Comparison of ENCODE assay signal across 8 cellular contexts in genomic region chr6:136290406-136291010, GRCh38. TPM values are rescaled to one million over a fixed set of nuclear protein-coding genes. Genes with fewer than 3 reads are reported as not detected.
A peak's percentile ranks its signal among the peaks of the same experiment; 100 is the strongest.
DNase-seq lines count a peak whose midpoint lies in the region; ATAC-seq and TF ChIP-seq lines count a peak whose summit lies in the region.

No MANE protein-coding gene starts in this region.

- H3K9me3 ChIP-seq in Karpas-422 (ENCODE audit: low read length) (no peaks in the 10 kb centered on the region), suprapubic skin (no peaks in the 10 kb centered on the region)

- H3K4me1 ChIP-seq in Karpas-422 (ENCODE audit: low read length) (peaks cover 40% of the 10 kb centered on the region), foreskin keratinocyte (peaks cover 4% of the 10 kb centered on the region), suprapubic skin (peaks cover 39% of the 10 kb centered on the region)

- ATAC-seq in GM21529 (IDR thresholded peaks at IDR 0.05; ENCODE audit: unreplicated experiment) = peak; percentile 25
- ATAC-seq in foreskin keratinocyte = peak; percentile 49

- H4K20me1 ChIP-seq in Karpas-422 (ENCODE audit: insufficient read depth, low read depth, low read length) = peaks cover 36% of the 10 kb centered on the region

- H3K27me3 ChIP-seq in Karpas-422 (ENCODE audit: low read length) = no peaks in the 10 kb centered on the region
- no peaks in the 10 kb centered on the region for H3K27me3 ChIP-seq in foreskin keratinocyte
- H3K27me3 ChIP-seq in suprapubic skin = no peaks in the 10 kb centered on the region

- H2AFZ ChIP-seq in Karpas-422 (ENCODE audit: low read length) = peak overlapping the region; percentile 64

- H3K4me3 ChIP-seq in Karpas-422 (ENCODE audit: low read length) = peak overlapping the region; percentile 77
- H3K4me3 ChIP-seq in suprapubic skin = peak overlapping the region; percentile 93

- TF ChIP-seq EP300 in suprapubic skin (IDR thresholded peaks at IDR 0.05) = no peak

- H3K4me2 ChIP-seq in Karpas-422 (ENCODE audit: low read depth, low read length, poor library complexity, severe bottlenecking) = peak overlapping the region; percentile 86

- peak overlapping the region; percentile 90 for H3K9ac ChIP-seq in Karpas-422 (ENCODE audit: low read length)

- WGBS in suprapubic skin = under 1% methylated on average over 22 of the region's 22 CpGs

- H3K36me3 ChIP-seq in Karpas-422 (ENCODE audit: insufficient read depth, low read length) = 0 out of 2 replicates have a peak, but pooled peaks cover 6% of the 10 kb centered on the region
- no peaks in the 10 kb centered on the region for H3K36me3 ChIP-seq in suprapubic skin

- no peak for TF ChIP-seq POLR2A in suprapubic skin (IDR thresholded peaks at IDR 0.05)

- no peaks in the 10 kb centered on the region for H3K9me2 ChIP-seq in Karpas-422 (replicated peaks; ENCODE audit: insufficient read depth, low read length)

- H3K27ac ChIP-seq in Karpas-422 (ENCODE audit: low read length) (peak overlapping the region; percentile 96), foreskin keratinocyte (peak overlapping the region; percentile 85), suprapubic skin (peak overlapping the region; percentile 100)

- TF ChIP-seq CTCF in foreskin keratinocyte (conservative IDR thresholded peaks at IDR 0.05) (no peak), suprapubic skin (IDR thresholded peaks at IDR 0.05) (no peak)

- peak; percentile 51 for DNase-seq in CMK (ENCODE audit: low read depth)
- DNase-seq in Karpas-422 = peak; percentile 92
- DNase-seq in SHP77 (lab: John Stamatoyannopoulos, UW) = peak; percentile 84 to 88
- DNase-seq in activated gamma-delta T cell (lab: John Stamatoyannopoulos, UW) = peak; percentile 46
- DNase-seq in foreskin keratinocyte = peak; percentile 48 to 69
- peak in 40 of 56 donors; percentile 14 to 82 (median 61) for DNase-seq in nucleus accumbens (lab: John Stamatoyannopoulos, UW)
- peak; percentile 90 to 91 for DNase-seq in suprapubic skin (ENCODE audit: low spot score in 2 of 2)

- peaks cover 41% of the 10 kb centered on the region for H3K79me2 ChIP-seq in Karpas-422 (ENCODE audit: low read length)

RNA-seq across cellular contexts. Expression of gene BCLAF1, which starts 0.9 kb away (rescaled TPM):
- total RNA-seq in Karpas-422 (2014; rRNA removed; shearing (Covaris generic); ENCODE audit: low replicate concordance) = 177 and 191 TPM in 2 replicates
- 98.1 and 106 TPM in 2 replicates for total RNA-seq in foreskin keratinocyte
- polyA plus RNA-seq in foreskin keratinocyte = 17.6 and 21.7 TPM in 2 replicates
- 100 to 1,000 TPM; 131 to 355 (median 162) TPM for total RNA-seq in suprapubic skin

RNA-seq across cellular contexts. Expression of gene MTFR2, which starts 40.4 kb away (rescaled TPM):
- 4.3 and 7.2 TPM in 2 replicates for total RNA-seq in Karpas-422 (2014; rRNA removed; shearing (Covaris generic); ENCODE audit: low replicate concordance)
- 8.1 and 11.3 TPM in 2 replicates for total RNA-seq in foreskin keratinocyte
- polyA plus RNA-seq in foreskin keratinocyte = 10.3 and 14.2 TPM in 2 replicates
- total RNA-seq in suprapubic skin = 1 to 10 TPM; 2.2 to 4.7 (median 2.4) TPM

Comparison
In these comparisons a context has a peak if more than half of its experiments do, and no peak if none do; other contexts are left out.
1. Peak in every context shown above with its lines: DNase-seq, ATAC-seq, H3K4me3 ChIP-seq and H3K27ac ChIP-seq.